ENCODE assay signal across 1 cellular context in the genomic region with DNA sequence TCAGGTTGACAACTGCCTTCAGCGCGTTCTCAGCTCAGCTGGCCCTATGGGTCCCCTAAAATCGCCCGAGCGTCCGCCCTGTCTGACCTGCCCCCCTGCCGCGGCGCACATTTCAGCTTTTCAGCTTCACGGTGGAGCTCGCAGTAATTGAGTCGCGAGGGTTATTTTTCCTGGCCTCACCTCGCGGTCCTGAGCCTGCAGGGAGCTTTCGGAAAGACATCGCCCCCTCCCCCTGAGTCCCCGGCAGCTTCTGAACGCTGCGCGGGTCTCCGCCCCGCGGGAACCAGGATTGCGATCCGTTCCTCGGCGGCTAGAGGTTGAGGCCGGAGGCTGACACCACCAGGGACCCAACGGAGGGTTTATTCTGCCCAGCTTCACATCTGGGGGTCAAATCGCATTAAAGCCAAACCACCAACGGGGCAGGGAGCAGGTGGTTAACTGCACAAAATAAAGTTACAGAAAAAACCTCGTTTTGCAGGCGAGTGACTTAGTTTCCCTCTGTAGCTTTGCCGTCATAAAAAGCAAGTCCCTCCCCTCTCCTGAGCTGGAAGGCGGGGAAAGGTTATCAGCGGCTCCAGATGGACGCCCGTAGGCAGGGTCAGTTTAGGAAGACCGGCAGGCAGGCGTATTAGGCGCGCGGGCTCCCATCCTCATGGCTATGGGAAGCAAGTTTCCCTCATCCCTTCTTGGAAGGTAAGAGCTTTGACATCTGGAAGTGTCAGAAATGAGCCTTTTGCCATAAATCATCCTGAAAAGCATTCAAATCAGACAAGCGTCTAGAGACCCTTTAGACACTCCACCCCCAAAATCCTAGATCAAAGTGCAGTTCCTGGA.
TF ChIP-seq lines count a peak whose summit lies in the region.

No MANE protein-coding gene starts in this region.

TF ChIP-seq in WTC11, 78 proteins besides CTCF, POLR2A, EP300 and RAD21 (continued from another document):
- TF ChIP-seq, protein P1, sequence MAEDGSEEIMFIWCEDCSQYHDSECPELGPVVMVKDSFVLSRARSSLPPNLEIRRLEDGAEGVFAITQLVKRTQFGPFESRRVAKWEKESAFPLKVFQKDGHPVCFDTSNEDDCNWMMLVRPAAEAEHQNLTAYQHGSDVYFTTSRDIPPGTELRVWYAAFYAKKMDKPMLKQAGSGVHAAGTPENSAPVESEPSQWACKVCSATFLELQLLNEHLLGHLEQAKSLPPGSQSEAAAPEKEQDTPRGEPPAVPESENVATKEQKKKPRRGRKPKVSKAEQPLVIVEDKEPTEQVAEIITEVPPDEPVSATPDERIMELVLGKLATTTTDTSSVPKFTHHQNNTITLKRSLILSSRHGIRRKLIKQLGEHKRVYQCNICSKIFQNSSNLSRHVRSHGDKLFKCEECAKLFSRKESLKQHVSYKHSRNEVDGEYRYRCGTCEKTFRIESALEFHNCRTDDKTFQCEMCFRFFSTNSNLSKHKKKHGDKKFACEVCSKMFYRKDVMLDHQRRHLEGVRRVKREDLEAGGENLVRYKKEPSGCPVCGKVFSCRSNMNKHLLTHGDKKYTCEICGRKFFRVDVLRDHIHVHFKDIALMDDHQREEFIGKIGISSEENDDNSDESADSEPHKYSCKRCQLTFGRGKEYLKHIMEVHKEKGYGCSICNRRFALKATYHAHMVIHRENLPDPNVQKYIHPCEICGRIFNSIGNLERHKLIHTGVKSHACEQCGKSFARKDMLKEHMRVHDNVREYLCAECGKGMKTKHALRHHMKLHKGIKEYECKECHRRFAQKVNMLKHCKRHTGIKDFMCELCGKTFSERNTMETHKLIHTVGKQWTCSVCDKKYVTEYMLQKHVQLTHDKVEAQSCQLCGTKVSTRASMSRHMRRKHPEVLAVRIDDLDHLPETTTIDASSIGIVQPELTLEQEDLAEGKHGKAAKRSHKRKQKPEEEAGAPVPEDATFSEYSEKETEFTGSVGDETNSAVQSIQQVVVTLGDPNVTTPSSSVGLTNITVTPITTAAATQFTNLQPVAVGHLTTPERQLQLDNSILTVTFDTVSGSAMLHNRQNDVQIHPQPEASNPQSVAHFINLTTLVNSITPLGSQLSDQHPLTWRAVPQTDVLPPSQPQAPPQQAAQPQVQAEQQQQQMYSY (CRISPR knock-in tag; IDR thresholded peaks at IDR 0.05): peak; percentile 55
- TF ChIP-seq JAZF1 (CRISPR knock-in tag; IDR thresholded peaks at IDR 0.05): no peak
- TF ChIP-seq RELA (CRISPR knock-in tag; IDR thresholded peaks at IDR 0.05; ENCODE audit: borderline replicate concordance): no peak
